ENCODE assay signal across 14 cellular contexts in genomic region chr5:5063533-5063953, GRCh38.
DNase-seq lines count a peak whose midpoint lies in the region; ATAC-seq, FAIRE-seq and TF ChIP-seq lines count a peak whose summit lies in the region.
"Had no signal": no experiment of that assay in that cellular context is flagged by ENCODE, and none has a peak within 500 bp of the region (broad histone marks: within the 10 kb centered on the region; RNA-seq: fewer than 3 reads in every experiment).

No MANE protein-coding gene starts in this region.

- no peak overlapping the region for H3K4me2 ChIP-seq in H1 (ENCODE audit: insufficient read depth in 1 of 2, low read depth in 2 of 2, low read length in 2 of 2)

- no peak overlapping the region for H2BK120ac ChIP-seq in H1 (replicated peaks; ENCODE audit: low read depth, low read length)

- no peaks in the 10 kb centered on the region for H3K27me3 ChIP-seq in H1 (replicated peaks in 1 of 4; ENCODE audit: control insufficient read depth in 3 of 4, extremely low read depth in 1 of 4, insufficient read depth in 3 of 4, low read length in 3 of 4)
- no peaks in the 10 kb centered on the region for H3K27me3 ChIP-seq in CD4-positive, alpha-beta memory T cell (ENCODE audit: insufficient read depth, low read length)
- H3K27me3 ChIP-seq: cardiac muscle cell, transverse colon had no signal

- no peak overlapping the region for H3K9ac ChIP-seq in H1 (replicated peaks in 1 of 4; ENCODE audit: extremely low read depth in 1 of 4, low read depth in 3 of 4, low read length in 3 of 4)

- peak; percentile 48 to 61 for TF ChIP-seq RAD21 in H1 (IDR thresholded peaks at IDR 0.05 in 1 of 2, conservative IDR thresholded peaks at IDR 0.05 in 1 of 2; ENCODE audit: low read depth in 2 of 2, low read length in 2 of 2)

- no peak for TF ChIP-seq EP300 in H1 (IDR thresholded peaks at IDR 0.05; ENCODE audit: borderline replicate concordance in 1 of 2, low read depth in 2 of 2, low read length in 2 of 2)

- no peak for TF ChIP-seq POLR2A in H1 (IDR thresholded peaks at IDR 0.05; ENCODE audit: control extremely low read depth in 1 of 2, low read depth in 2 of 2, low read length in 2 of 2)

- no peak for FAIRE-seq in H1 (lab: Jason Lieb, UNC)

- no peaks in the 10 kb centered on the region for H3K36me3 ChIP-seq in H1 (ENCODE audit: control insufficient read depth in 2 of 4, insufficient read depth in 4 of 4, low read length in 3 of 4)
- no peaks in the 10 kb centered on the region for H3K36me3 ChIP-seq in CD4-positive, alpha-beta memory T cell (ENCODE audit: insufficient read depth, low read length)
- H3K36me3 ChIP-seq: cardiac muscle cell, gastroesophageal sphincter, transverse colon had no signal

- H3K4ac ChIP-seq in H1 (replicated peaks; ENCODE audit: insufficient read length, low read depth, low read length), result no peak overlapping the region

- no peak overlapping the region for H2BK5ac ChIP-seq in H1 (ENCODE audit: low read depth, low read length)

- H3K23me2 ChIP-seq in H1 (ENCODE audit: low read depth, low read length), result no peaks in the 10 kb centered on the region

- H3K27ac Mint-ChIP-seq in CD4-positive, alpha-beta memory T cell, result no peak overlapping the region
- H3K27ac Mint-ChIP-seq: natural killer cell had no signal

- H2BK20ac ChIP-seq in H1 (ENCODE audit: low read length), result no peak overlapping the region

- no peaks in the 10 kb centered on the region for H3K4me1 Mint-ChIP-seq in CD4-positive, alpha-beta memory T cell
- H3K4me1 Mint-ChIP-seq: natural killer cell had no signal

- no peak overlapping the region for H3K4me3 Mint-ChIP-seq in CD4-positive, alpha-beta memory T cell
- H3K4me3 Mint-ChIP-seq: natural killer cell had no signal

- no peaks in the 10 kb centered on the region for H4K20me1 ChIP-seq in H1 (replicated peaks in 1 of 2; ENCODE audit: control insufficient read depth in 1 of 2, insufficient read depth in 2 of 2, low read length in 2 of 2)

- POLR2A ChIA-PET in H1 (lab: Charles Lee; ENCODE audit: partially characterized antibody), result no interaction called here
- POLR2A ChIA-PET in CD4-positive, alpha-beta memory T cell (lab: Charles Lee; ENCODE audit: partially characterized antibody), result no interaction called here

- no peak overlapping the region for H2AK5ac ChIP-seq in H1 (ENCODE audit: low read depth, low read length)

- H3K9me3 Mint-ChIP-seq in CD4-positive, alpha-beta memory T cell, result peaks cover 0 to 5% (median 2%) of the 10 kb centered on the region in 8 donors

- TF ChIP-seq CTCF in H1 (IDR thresholded peaks at IDR 0.05; ENCODE audit: control extremely low read depth in 1 of 3, insufficient read depth in 1 of 3, low read depth in 1 of 3, low read length in 3 of 3) (peak; percentile 15 to 67 (median 65); a peak in 3 of 4 replicates), foreskin fibroblast (IDR thresholded peaks at IDR 0.05; ENCODE audit: low read depth, low read length) (no peak)

- no peak overlapping the region for H4K91ac ChIP-seq in H1 (replicated peaks; ENCODE audit: insufficient read length, low read length)

- DNase-seq in ACHN (peak; percentile 42), H1 (ENCODE audit: low read depth in 1 of 2, low spot score in 2 of 2) (no peak), DMS 273 treated with DMSO at 0.1 percent for 48 hours (lab: John Stamatoyannopoulos, UW) (no peak), foreskin fibroblast (no peak), DMS79 treated with DMSO at 0.1 percent for 48 hours (lab: John Stamatoyannopoulos, UW) (no peak)
- DNase-seq in CD4-positive, alpha-beta memory T cell, result no peak
- DNase-seq: activated T-cell treated with anti-CD3 and anti-CD28 coated beads for 4 hours, natural killer cell, NCI-H2081 treated with DMSO at 0.1 percent for 48 hours, transverse colon had no signal

- no peak overlapping the region for H3K23ac ChIP-seq in H1 (ENCODE audit: insufficient read length)

- H3K56ac ChIP-seq in H1 (replicated peaks; ENCODE audit: insufficient read length, low read depth, low read length), result no peak overlapping the region

- H3K27ac ChIP-seq in H1 (ENCODE audit: low read depth, low read length), result no peak overlapping the region
- H3K27ac ChIP-seq in CD4-positive, alpha-beta memory T cell (ENCODE audit: low read depth, low read length), result no peak overlapping the region
- H3K27ac ChIP-seq: cardiac muscle cell, gastroesophageal sphincter, transverse colon had no signal

- H4K5ac ChIP-seq in H1 (ENCODE audit: insufficient read length, low read depth, low read length), result no peak overlapping the region

- CTCF ChIA-PET in H1 (lab: Charles Lee; ENCODE audit: partially characterized antibody), result interaction anchor here (0.7 to 2.0 kb wide), 10 partner anchors 9 to 267 kb away, joined by 3 to 5 read pairs (median 3); no protein-coding TSS in a partner anchor
- CTCF ChIA-PET in CD4-positive, alpha-beta memory T cell (lab: Charles Lee; ENCODE audit: partially characterized antibody), result no interaction called here

- H3K79me2 ChIP-seq in H1 (ENCODE audit: control insufficient read depth in 1 of 2, insufficient read depth in 2 of 2, low read length in 2 of 2), result no peaks in the 10 kb centered on the region

- H3K4me3 ChIP-seq in H1 (ENCODE audit: extremely low read depth in 1 of 4, insufficient read depth in 2 of 4, low read depth in 3 of 4, low read length in 4 of 4), result no peak overlapping the region
- H3K4me3 ChIP-seq in CD4-positive, alpha-beta memory T cell (ENCODE audit: low read length in 2 of 2), result no peak overlapping the region
- H3K4me3 ChIP-seq in foreskin fibroblast (ENCODE audit: low read depth in 1 of 2, low read length in 2 of 2), result no peak overlapping the region
- H3K4me3 ChIP-seq: cardiac muscle cell, gastroesophageal sphincter, transverse colon had no signal

- H3K36me3 Mint-ChIP-seq in CD4-positive, alpha-beta memory T cell, result no peaks in the 10 kb centered on the region
- H3K36me3 Mint-ChIP-seq: natural killer cell had no signal

- no peak overlapping the region for H2AFZ ChIP-seq in H1 (ENCODE audit: low read length)

- 66% methylated on average over 3 of the region's 3 CpGs; no CpG with 5 or more reads in 1 of the 2 experiments for WGBS in H1 (ENCODE audit: extremely low coverage in 1 of 2, insufficient coverage in 1 of 2, insufficient read length in 1 of 2, insufficient replicate concordance in 2 of 2, low coverage in 1 of 2, low lambda C conversion rate in 2 of 2, missing lambda C conversion rate in 1 of 2), 2 experiments

- peaks cover 0 to 1% of the 10 kb centered on the region in 2 donors for H3K27me3 Mint-ChIP-seq in CD4-positive, alpha-beta memory T cell

- no peaks in the 10 kb centered on the region for H3K4me1 ChIP-seq in H1 (replicated peaks in 1 of 4; ENCODE audit: control insufficient read depth in 3 of 4, insufficient read depth in 4 of 4, low read length in 3 of 4)
- H3K4me1 ChIP-seq in CD4-positive, alpha-beta memory T cell (ENCODE audit: insufficient read depth, low read length), result no peaks in the 10 kb centered on the region
- H3K4me1 ChIP-seq: gastroesophageal sphincter, transverse colon had no signal

- no peak overlapping the region for H3K18ac ChIP-seq in H1 (ENCODE audit: extremely low read depth, low read length)

- intact Hi-C loops in CD4-positive, alpha-beta memory T cell (cut with micrococcal nuclease), result no loop called here

- in situ Hi-C loops in ACHN (cut with HindIII; ENCODE audit: low pct_ligation_motif_present, low pct_unique_long_range_greater_than_20kb, low sequenced_read_pairs), result no loop called here

- 0 out of 4 replicates have a peak, but pooled peaks cover 0 to 5% of the 10 kb centered on the region in 2 experiments for H3K9me3 ChIP-seq in H1 (ENCODE audit: insufficient read depth in 2 of 2, low read depth in 1 of 2, low read length in 1 of 2)
- H3K9me3 ChIP-seq in CD4-positive, alpha-beta memory T cell (ENCODE audit: control insufficient read depth in 1 of 2, low read length in 2 of 2), result no peaks in the 10 kb centered on the region
- H3K9me3 ChIP-seq: gastroesophageal sphincter, transverse colon had no signal

- H4K8ac ChIP-seq in H1 (ENCODE audit: extremely low read depth, insufficient read depth, low read length), result no peak overlapping the region

- H3K79me1 ChIP-seq in H1 (ENCODE audit: low read depth, low read length), result no peaks in the 10 kb centered on the region

- ATAC-seq in GM18907 (IDR thresholded peaks at IDR 0.05; ENCODE audit: unreplicated experiment) (peak; percentile 85), HG03060 (IDR thresholded peaks at IDR 0.05; ENCODE audit: low read depth, unreplicated experiment) (peak; percentile 37)
- ATAC-seq: gastroesophageal sphincter, natural killer cell had no signal

- no peak overlapping the region for H2BK15ac ChIP-seq in H1 (ENCODE audit: low read length)

- H2BK12ac ChIP-seq in H1 (ENCODE audit: low read depth, low read length), result no peak overlapping the region

- H3K14ac ChIP-seq in H1 (ENCODE audit: insufficient read length), result no peak overlapping the region

TF ChIP-seq in H1, 55 proteins besides CTCF, POLR2A, EP300 and RAD21 (continues in another document):
- TF ChIP-seq USF2 (IDR thresholded peaks at IDR 0.05; ENCODE audit: low read length) (no peak), SP1 (IDR thresholded peaks at IDR 0.05; ENCODE audit: low read depth, low read length) (no peak)
